ENCODE assay signal across 8 cellular contexts in genomic region chr6:46626228-46626909, GRCh38. TPM values are rescaled to one million over a fixed set of nuclear protein-coding genes. Genes with fewer than 3 reads are reported as not detected.
A peak's percentile ranks its signal among the peaks of the same experiment; 100 is the strongest.
DNase-seq lines count a peak whose midpoint lies in the region; ATAC-seq, FAIRE-seq and TF ChIP-seq lines count a peak whose summit lies in the region.
"Had no signal": no experiment of that assay in that cellular context is flagged by ENCODE, and none has a peak within 500 bp of the region (broad histone marks: within the 10 kb centered on the region; RNA-seq: fewer than 3 reads in every experiment).

No MANE protein-coding gene starts in this region.

- ATAC-seq in GM21619 (IDR thresholded peaks at IDR 0.05; ENCODE audit: unreplicated experiment): peak; percentile 76

- no peak for TF ChIP-seq POLR2A in transverse colon (IDR thresholded peaks at IDR 0.05)

- TF ChIP-seq CTCF in kidney (IDR thresholded peaks at IDR 0.05; ENCODE audit: borderline replicate concordance, extremely low read depth, insufficient read depth) (peak; percentile 43), transverse colon (IDR thresholded peaks at IDR 0.05) (peak; percentile 52 to 66 (median 60))

- H3K4me1 ChIP-seq in kidney (ENCODE audit: control insufficient read depth in 1 of 2, insufficient read depth in 1 of 2, low read depth in 1 of 2, low read length in 2 of 2): no peaks in the 10 kb centered on the region
- H3K4me1 ChIP-seq in transverse colon: peaks cover 0 to 6% (median 2%) of the 10 kb centered on the region in 4 donors

- no peak overlapping the region for H3K9ac ChIP-seq in kidney (ENCODE audit: low read length in 2 of 2)

- 15 to 23% methylated on average over 3 of the region's 3 CpGs for WGBS in transverse colon (ENCODE audit: low coverage in 1 of 2), 2 donors

- no peak for TF ChIP-seq EP300 in transverse colon (IDR thresholded peaks at IDR 0.05; ENCODE audit: low read depth)

- H3K9me3 ChIP-seq in kidney (ENCODE audit: control insufficient read depth in 1 of 2, low read length in 2 of 2) (no peaks in the 10 kb centered on the region), transverse colon (no peaks in the 10 kb centered on the region)

- no peak overlapping the region for H3K27ac ChIP-seq in kidney (ENCODE audit: low read depth in 2 of 2, low read length in 2 of 2)
- no peak overlapping the region for H3K27ac ChIP-seq in transverse colon

- no peaks in the 10 kb centered on the region for H3K27me3 ChIP-seq in transverse colon

- intact Hi-C loops in kidney (cut with DNase I) (no loop called here), transverse colon (cut with DNase I; ENCODE audit: low total_unique reads) (loop anchor here (10.0 kb wide), 1 partner anchor 402 kb away; no protein-coding TSS in a partner anchor)

- H3K4me3 ChIP-seq in kidney (ENCODE audit: low read length in 2 of 2): no peak overlapping the region
- H3K4me3 ChIP-seq in transverse colon: no peak overlapping the region

- DNase-seq in G401 (ENCODE audit: low spot score) (peak; percentile 74), MV-4-11 (lab: John Stamatoyannopoulos, UW) (peak; percentile 28), astrocyte of the hippocampus (ENCODE audit: low read depth, low spot score) (peak; percentile 34), kidney (no peak), transverse colon (no peak), cortex of kidney (lab: John Stamatoyannopoulos, UW) (no peak)

- H3K36me3 ChIP-seq in kidney (ENCODE audit: control insufficient read depth in 1 of 2, insufficient read depth in 2 of 2, low read length in 2 of 2) (no peaks in the 10 kb centered on the region), transverse colon (no peaks in the 10 kb centered on the region)

- FAIRE-seq in kidney (lab: Jason Lieb, UNC): peak; percentile 89

- in situ Hi-C loops in G401 (cut with HindIII; ENCODE audit: low sequenced_read_pairs): no loop called here
- in situ Hi-C loops in transverse colon (cut with MboI; ENCODE audit: low pct_ligation_motif_present in 1 of 4, low pct_unique_long_range_greater_than_20kb in 1 of 4, low sequenced_read_pairs in 3 of 4): loop anchor here (10.0 to 25.0 kb wide), 3 partner anchors 202 to 539 kb away; no protein-coding TSS in a partner anchor

RNA-seq across cellular contexts. Expression of gene CYP39A1, which starts 26.2 kb away (rescaled TPM):
- not detected in 2 replicates for total RNA-seq in G401 (2014; rRNA removed; shearing (Covaris generic))
- total RNA-seq in kidney (6.0 TPM), transverse colon (10 to 100 TPM in 1 of 4 donors, 1 to 10 TPM in 2, not detected in 1; 1.6 to 10.2 (median 2.3) TPM)
- polyA plus RNA-seq in kidney (ENCODE audit: insufficient read depth, low read depth, low replicate concordance): 8.7 TPM
- total RNA-seq: activated CD8-positive, alpha-beta memory T cell treated with anti-CD3 and anti-CD28 coated beads for 36 hours had no signal

RNA-seq across cellular contexts. Expression of gene SLC25A27, which starts 26.4 kb away (rescaled TPM):
- not detected in 2 replicates for total RNA-seq in G401 (2014; rRNA removed; shearing (Covaris generic))
- total RNA-seq in kidney (22.6 TPM), transverse colon (10 to 100 TPM in 3 of 4 donors, 1 to 10 TPM in 1; 8.7 to 27.5 (median 19.0) TPM)
- 19.1 TPM for polyA plus RNA-seq in kidney (ENCODE audit: insufficient read depth, low read depth, low replicate concordance)

Comparison
In these comparisons a context has a peak if more than half of its experiments do, and no peak if none do; other contexts are left out.
1. DNase-seq: peak in G401 (single experiment), MV-4-11 (single experiment) and astrocyte of the hippocampus (single experiment); none in kidney (single experiment), transverse colon (single experiment) and cortex of kidney (single experiment).